Comparison of ENCODE assay signal across 26 cellular contexts in the genomic region with DNA sequence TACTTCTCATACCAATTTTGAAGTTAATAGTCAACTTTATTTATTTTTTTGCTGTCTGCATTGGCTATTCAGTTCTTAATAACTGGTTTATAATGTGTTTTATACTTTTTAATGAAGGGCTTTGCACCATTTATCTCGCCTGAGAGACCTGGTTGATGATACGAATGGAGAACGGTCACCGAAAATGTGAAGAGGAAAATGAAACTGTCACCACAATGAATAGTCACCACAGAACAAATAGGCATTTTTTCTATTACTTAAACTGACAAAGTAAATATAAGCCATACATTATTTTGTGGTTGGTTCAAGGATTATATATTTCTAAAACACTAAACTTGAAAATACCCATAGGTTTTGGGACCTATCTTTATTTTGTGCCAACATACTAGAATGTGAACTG. TPM values are rescaled to one million over a fixed set of nuclear protein-coding genes. Genes with fewer than 3 reads are reported as not detected.
"Had no signal": no experiment of that assay in that cellular context is flagged by ENCODE, and none has a peak within 500 bp of the region (broad histone marks: within the 10 kb centered on the region; RNA-seq: fewer than 3 reads in every experiment).

No MANE protein-coding gene starts in this region.

- H3K4me3 ChIP-seq: esophagus muscularis mucosa, gastroesophageal sphincter, hepatocyte, lung, psoas muscle, right lobe of liver, spleen, tibial nerve, upper lobe of right lung had no signal

- H3K27me3 Mint-ChIP-seq: effector memory CD8-positive, alpha-beta T cell; naive B cell; stimulated activated memory B cell treated with anti-CD40 and anti-IgM and Interleukin-4, amounts not matched to agents 10 μg/mL and 1 μg/mL and 100 μg/mL, for 72 hours; stimulated activated naive CD8-positive, alpha-beta T cell treated with anti-CD3 and anti-CD28 coated beads, Interleukin-15, Interleukin-2, amounts not matched to agents 100 ng/mL and 50 ng/mL, for 24 hours had no signal

- H3K36me3 ChIP-seq: right lobe of liver, upper lobe of right lung had no signal

- H3K27me3 ChIP-seq: esophagus muscularis mucosa, gastroesophageal sphincter, hepatocyte, neutrophil, right lobe of liver, spleen, tibial nerve, upper lobe of right lung had no signal

- H3K27ac Mint-ChIP-seq: naive B cell; stimulated activated memory B cell treated with anti-CD40 and anti-IgM and Interleukin-4, amounts not matched to agents 10 μg/mL and 1 μg/mL and 100 μg/mL, for 72 hours; stimulated activated naive CD8-positive, alpha-beta T cell treated with anti-CD3 and anti-CD28 coated beads, Interleukin-15, Interleukin-2, amounts not matched to agents 100 ng/mL and 50 ng/mL, for 24 hours had no signal

- ATAC-seq: effector memory CD8-positive, alpha-beta T cell; gastroesophageal sphincter; left colon; left ventricle myocardium superior; psoas muscle; right lobe of liver; stimulated activated memory B cell treated with anti-CD40 and anti-IgM and Interleukin-4, amounts not matched to agents 10 μg/mL and 1 μg/mL and 100 μg/mL, for 72 hours; upper lobe of right lung had no signal

- H3K4me1 ChIP-seq: esophagus muscularis mucosa, gastroesophageal sphincter, psoas muscle, right lobe of liver, spleen, tibial nerve, upper lobe of right lung had no signal

- H3K27ac ChIP-seq: epithelial cell of prostate, esophagus muscularis mucosa, gastroesophageal sphincter, hepatocyte, neutrophil, psoas muscle, right lobe of liver, spleen, tibial nerve, upper lobe of right lung had no signal

- H3K4me1 Mint-ChIP-seq: naive B cell; stimulated activated memory B cell treated with anti-CD40 and anti-IgM and Interleukin-4, amounts not matched to agents 10 μg/mL and 1 μg/mL and 100 μg/mL, for 72 hours had no signal

- H3K9me3 Mint-ChIP-seq: effector memory CD8-positive, alpha-beta T cell; naive B cell; stimulated activated memory B cell treated with anti-CD40 and anti-IgM and Interleukin-4, amounts not matched to agents 10 μg/mL and 1 μg/mL and 100 μg/mL, for 72 hours; stimulated activated naive CD8-positive, alpha-beta T cell treated with anti-CD3 and anti-CD28 coated beads, Interleukin-15, Interleukin-2, amounts not matched to agents 100 ng/mL and 50 ng/mL, for 24 hours had no signal

- DNase-seq: effector memory CD8-positive, alpha-beta T cell; left colon; left ventricle myocardium superior; mesenchymal stem cell; naive B cell; psoas muscle; retina; right lobe of liver; spleen; stimulated activated CD4-positive, alpha-beta T cell treated with anti-CD3 and anti-CD28 coated beads, Interleukin-15, amount 100 ng/mL, for 24 hours; stimulated activated CD4-positive, alpha-beta T cell treated with anti-CD3 and anti-CD28 coated beads, Interleukin-1b, Interleukin-23, amount 100 ng/mL, for 48 hours; stimulated activated CD4-positive, alpha-beta T cell treated with anti-CD3 and anti-CD28 coated beads, Interleukin-4, amount 100 ng/mL, for 24 hours; upper lobe of right lung had no signal

- H3K9me3 ChIP-seq: esophagus muscularis mucosa, gastroesophageal sphincter, neutrophil, psoas muscle, right lobe of liver, spleen, tibial nerve, upper lobe of right lung had no signal

- H3K4me3 Mint-ChIP-seq: naive B cell; stimulated activated memory B cell treated with anti-CD40 and anti-IgM and Interleukin-4, amounts not matched to agents 10 μg/mL and 1 μg/mL and 100 μg/mL, for 72 hours; stimulated activated naive CD8-positive, alpha-beta T cell treated with anti-CD3 and anti-CD28 coated beads, Interleukin-15, Interleukin-2, amounts not matched to agents 100 ng/mL and 50 ng/mL, for 24 hours had no signal

RNA-seq across cellular contexts. Expression of gene STARD6, which starts 20.4 kb away (rescaled TPM):
- total RNA-seq: esophagus muscularis mucosa, gastroesophageal sphincter, hepatocyte, kidney epithelial cell, left colon, left ventricle myocardium superior, lung, osteoblast, psoas muscle, right lobe of liver, spleen, temporal lobe, tibial nerve, upper lobe of right lung had no signal
- polyA plus RNA-seq: neural cell, psoas muscle, spleen had no signal
